10 cellular contexts compared by ENCODE assay signal in the genomic region with DNA sequence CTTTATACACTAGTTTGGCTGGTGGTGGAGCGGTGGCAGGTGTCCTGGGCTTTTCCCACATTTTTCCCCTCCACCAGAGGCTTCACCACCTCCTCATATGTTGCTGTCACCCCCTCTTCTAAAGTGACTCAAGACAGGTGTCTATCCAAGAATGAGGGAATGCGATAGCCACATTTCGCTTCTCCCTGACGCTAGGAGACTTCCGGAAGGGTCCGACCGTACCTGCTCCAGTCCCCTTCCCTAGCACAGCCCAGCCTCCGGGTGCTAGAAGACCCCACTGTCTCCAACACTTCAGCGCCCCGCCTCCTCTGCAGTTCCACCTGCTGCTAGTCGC. TPM values are rescaled to one million over a fixed set of nuclear protein-coding genes. Genes with fewer than 3 reads are reported as not detected.
DNase-seq lines count a peak whose midpoint lies in the region; ATAC-seq, FAIRE-seq and TF ChIP-seq lines count a peak whose summit lies in the region.
"Had no signal": no experiment of that assay in that cellular context is flagged by ENCODE, and none has a peak within 500 bp of the region (broad histone marks: within the 10 kb centered on the region; RNA-seq: fewer than 3 reads in every experiment).

No MANE protein-coding gene starts in this region.

- no peak for DNase-seq in T-helper 1 cell
- DNase-seq in activated naive CD8-positive, alpha-beta T cell treated with anti-CD3 and anti-CD28 coated beads, Interleukin-2, amount 10 ng/mL, durations not matched to agents 7 days and 5 days, result no peak
- DNase-seq in keratinocyte (ENCODE audit: low read depth, low spot score), result no peak
- DNase-seq in COLO668 (lab: John Stamatoyannopoulos, UW; ENCODE audit: unreplicated experiment), result no peak
- no peak for DNase-seq in putamen (ENCODE audit: low spot score)

- H3K27ac Mint-ChIP-seq in T-helper 1 cell treated with Interleukin-12 subunit alpha and Interleukin-12 subunit beta and Interleukin-4 antibody, amounts not matched to agents 30 μg/mL and 1 μg/mL, for 36 hours, result peak overlapping the region; percentile 94
- H3K27ac Mint-ChIP-seq in activated naive CD8-positive, alpha-beta T cell treated with anti-CD3 and anti-CD28 coated beads, Interleukin-2, amount 10 ng/mL, durations not matched to agents 7 days and 5 days, result peak overlapping the region; percentile 87

- FAIRE-seq in keratinocyte (lab: Jason Lieb, UNC), result no peak
- FAIRE-seq: A204.1 had no signal

- no peak for ATAC-seq in activated naive CD8-positive, alpha-beta T cell treated with anti-CD3 and anti-CD28 coated beads, Interleukin-2, amount 10 ng/mL, durations not matched to agents 7 days and 5 days (ENCODE audit: low read depth)
- no peak for ATAC-seq in HG02970 (IDR thresholded peaks at IDR 0.05; ENCODE audit: low FRiP score, unreplicated experiment)

- POLR2A ChIA-PET in activated naive CD8-positive, alpha-beta T cell treated with anti-CD3 and anti-CD28 coated beads, Interleukin-2, amount 10 ng/mL, durations not matched to agents 7 days and 5 days (lab: Charles Lee), result interaction anchor here (1.0 to 1.5 kb wide), 2 partner anchors 34 to 96 kb away, joined by 3 to 6 read pairs; partner anchors contain the start of gene FAM219B

- TF ChIP-seq CTCF in keratinocyte (optimal IDR thresholded peaks at IDR 0.05 in 1 of 3, IDR thresholded peaks at IDR 0.05 in 1 of 3, conservative IDR thresholded peaks at IDR 0.05 in 1 of 3; ENCODE audit: extremely low read depth in 1 of 3, insufficient read depth in 2 of 3, low read length in 3 of 3), result no peak

- peaks cover 44% of the 10 kb centered on the region for H3K79me2 ChIP-seq in keratinocyte (ENCODE audit: control insufficient read depth, insufficient read depth, low read length)

- H3K4me1 ChIP-seq in keratinocyte (ENCODE audit: control insufficient read depth, extremely low read depth, insufficient read depth, low read length) (peaks cover 38% of the 10 kb centered on the region), subcutaneous abdominal adipose tissue (ENCODE audit: control insufficient read depth in 5 of 5, insufficient read depth in 5 of 5, low read length in 5 of 5) (peaks cover 12 to 57% (median 51%) of the 10 kb centered on the region in 5 donors)

- H3K4me3 Mint-ChIP-seq in T-helper 1 cell treated with Interleukin-12 subunit alpha and Interleukin-12 subunit beta and Interleukin-4 antibody, amounts not matched to agents 30 μg/mL and 1 μg/mL, for 36 hours, result peak overlapping the region; percentile 99
- H3K4me3 Mint-ChIP-seq in activated naive CD8-positive, alpha-beta T cell treated with anti-CD3 and anti-CD28 coated beads, Interleukin-2, amount 10 ng/mL, durations not matched to agents 7 days and 5 days, result peak overlapping the region; percentile 95

- peaks cover 4% of the 10 kb centered on the region for H3K9me1 ChIP-seq in keratinocyte (ENCODE audit: control insufficient read depth, extremely low read depth, insufficient read depth, low read length)

- H3K9ac ChIP-seq in keratinocyte (ENCODE audit: control insufficient read depth, extremely low read depth, insufficient read depth, low read length) (peak overlapping the region; percentile 94), subcutaneous abdominal adipose tissue (ENCODE audit: low read length in 5 of 5) (peak overlapping the region; percentile 59 to 95 (median 91))

- H3K36me3 Mint-ChIP-seq in T-helper 1 cell treated with Interleukin-12 subunit alpha and Interleukin-12 subunit beta and Interleukin-4 antibody, amounts not matched to agents 30 μg/mL and 1 μg/mL, for 36 hours (ENCODE audit: low read depth), result peaks cover 22% of the 10 kb centered on the region
- peaks cover 24% of the 10 kb centered on the region for H3K36me3 Mint-ChIP-seq in activated naive CD8-positive, alpha-beta T cell treated with anti-CD3 and anti-CD28 coated beads, Interleukin-2, amount 10 ng/mL, durations not matched to agents 7 days and 5 days

- dilution Hi-C loops in keratinocyte (cut with MboI; ENCODE audit: extremely low pct_ligation_motif_present, low sequenced_read_pairs), result no loop called here

- H4K20me1 ChIP-seq in keratinocyte (ENCODE audit: control insufficient read depth, extremely low read depth, insufficient read depth, low read length), result peaks cover 13% of the 10 kb centered on the region

- H3K4me3 ChIP-seq in keratinocyte (ENCODE audit: control insufficient read depth in 2 of 3, extremely low read depth in 1 of 3, insufficient read depth in 2 of 3, low read depth in 1 of 3, low read length in 3 of 3) (peak overlapping the region; percentile 62 to 80 (median 74)), subcutaneous abdominal adipose tissue (ENCODE audit: low read depth in 1 of 5, low read length in 5 of 5) (peak overlapping the region; percentile 90 to 95 (median 94))

- peaks cover 38% of the 10 kb centered on the region for H3K4me1 Mint-ChIP-seq in T-helper 1 cell treated with Interleukin-12 subunit alpha and Interleukin-12 subunit beta and Interleukin-4 antibody, amounts not matched to agents 30 μg/mL and 1 μg/mL, for 36 hours (ENCODE audit: low read depth)
- H3K4me1 Mint-ChIP-seq in activated naive CD8-positive, alpha-beta T cell treated with anti-CD3 and anti-CD28 coated beads, Interleukin-2, amount 10 ng/mL, durations not matched to agents 7 days and 5 days, result peaks cover 38% of the 10 kb centered on the region

- no peaks in the 10 kb centered on the region for H3K9me3 Mint-ChIP-seq in T-helper 1 cell treated with Interleukin-12 subunit alpha and Interleukin-12 subunit beta and Interleukin-4 antibody, amounts not matched to agents 30 μg/mL and 1 μg/mL, for 36 hours
- H3K9me3 Mint-ChIP-seq in activated naive CD8-positive, alpha-beta T cell treated with anti-CD3 and anti-CD28 coated beads, Interleukin-2, amount 10 ng/mL, durations not matched to agents 7 days and 5 days, result peaks cover 2% of the 10 kb centered on the region

- peak overlapping the region; percentile 91 for H3K27ac ChIP-seq in keratinocyte (ENCODE audit: control insufficient read depth, insufficient read depth, low read length)
- peak overlapping the region; percentile 85 for H3K27ac ChIP-seq in subcutaneous abdominal adipose tissue (ENCODE audit: low read depth, low read length)

- H3K27me3 ChIP-seq in keratinocyte (ENCODE audit: control insufficient read depth, extremely low read depth, insufficient read depth, low read length), result no peaks in the 10 kb centered on the region
- no peaks in the 10 kb centered on the region for H3K27me3 ChIP-seq in subcutaneous abdominal adipose tissue (ENCODE audit: control insufficient read depth in 5 of 5, insufficient read depth in 4 of 5, low read length in 5 of 5)

- peak overlapping the region; percentile 85 for H3K4me2 ChIP-seq in keratinocyte (ENCODE audit: control insufficient read depth, extremely low read depth, insufficient read depth, low read depth, low read length)

- H2AFZ ChIP-seq in keratinocyte (ENCODE audit: control insufficient read depth, low read length), result no peak overlapping the region

- H3K9me3 ChIP-seq in keratinocyte (ENCODE audit: control insufficient read depth, low read depth, low read length), result no peaks in the 10 kb centered on the region
- no peaks in the 10 kb centered on the region for H3K9me3 ChIP-seq in subcutaneous abdominal adipose tissue (ENCODE audit: control insufficient read depth in 5 of 5, low read length in 5 of 5)

- H3K27me3 Mint-ChIP-seq in T-helper 1 cell treated with Interleukin-12 subunit alpha and Interleukin-12 subunit beta and Interleukin-4 antibody, amounts not matched to agents 30 μg/mL and 1 μg/mL, for 36 hours (ENCODE audit: low read depth), result no peaks in the 10 kb centered on the region
- peaks cover 7% of the 10 kb centered on the region for H3K27me3 Mint-ChIP-seq in activated naive CD8-positive, alpha-beta T cell treated with anti-CD3 and anti-CD28 coated beads, Interleukin-2, amount 10 ng/mL, durations not matched to agents 7 days and 5 days

- H3K36me3 ChIP-seq in keratinocyte (ENCODE audit: control insufficient read depth in 2 of 2, extremely low read depth in 1 of 2, insufficient read depth in 2 of 2, low read length in 2 of 2), result peaks cover 0 to 3% of the 10 kb centered on the region in 2 experiments
- H3K36me3 ChIP-seq in subcutaneous abdominal adipose tissue (ENCODE audit: control insufficient read depth in 5 of 5, insufficient read depth in 5 of 5, low read length in 5 of 5), result no peaks in the 10 kb centered on the region

RNA-seq across cellular contexts. Expression of gene SCAMP2, which starts 0.5 kb away (rescaled TPM):
- 100 to 1,000 TPM; 100 to 103 TPM for total RNA-seq in activated naive CD8-positive, alpha-beta T cell treated with anti-CD3 and anti-CD28 coated beads, Interleukin-2, amount 10 ng/mL, durations not matched to agents 7 days and 5 days
- polyA plus RNA-seq in keratinocyte, result 72.8 to 114 TPM (median 83.5 TPM) in 3 replicates
- polyA plus RNA-seq in keratinocyte (2011; ENCODE audit: low read depth), result 14.4 TPM
- 78.6 and 111 TPM in 2 replicates for polyA plus RNA-seq in keratinocyte (2011; cell fraction: cytosol; rRNA removed)
- polyA plus RNA-seq in keratinocyte (2011; cell fraction: nucleus; rRNA removed), result 132 and 147 TPM in 2 replicates
- polyA plus RNA-seq in keratinocyte (2012; ENCODE audit: low replicate concordance), result 58.0 and 72.4 TPM in 2 replicates
- 147 to 181 TPM (median 180 TPM) in 3 replicates for polyA minus RNA-seq in keratinocyte
- 136 TPM for polyA minus RNA-seq in keratinocyte (2011; cell fraction: cytosol; rRNA and poly(A)+ RNA removed)
- polyA minus RNA-seq in keratinocyte (2011; cell fraction: nucleus; rRNA and poly(A)+ RNA removed), result 79.8 and 97.4 TPM in 2 replicates

RNA-seq across cellular contexts. Expression of gene MPI, which starts 17.2 kb away (rescaled TPM):
- total RNA-seq in activated naive CD8-positive, alpha-beta T cell treated with anti-CD3 and anti-CD28 coated beads, Interleukin-2, amount 10 ng/mL, durations not matched to agents 7 days and 5 days, result 10 to 100 TPM; 68.7 to 72.9 TPM
- 35.5 to 58.6 TPM (median 39.2 TPM) in 3 replicates for polyA plus RNA-seq in keratinocyte
- 4.1 TPM for polyA plus RNA-seq in keratinocyte (2011; ENCODE audit: low read depth)
- polyA plus RNA-seq in keratinocyte (2011; cell fraction: cytosol; rRNA removed), result 39.8 and 41.8 TPM in 2 replicates
- polyA plus RNA-seq in keratinocyte (2011; cell fraction: nucleus; rRNA removed), result 45.6 and 50.0 TPM in 2 replicates
- 13.8 and 34.6 TPM in 2 replicates for polyA plus RNA-seq in keratinocyte (2012; ENCODE audit: low replicate concordance)
- 48.7 to 52.8 TPM (median 52.3 TPM) in 3 replicates for polyA minus RNA-seq in keratinocyte
- polyA minus RNA-seq in keratinocyte (2011; cell fraction: cytosol; rRNA and poly(A)+ RNA removed), result 34.7 TPM
- polyA minus RNA-seq in keratinocyte (2011; cell fraction: nucleus; rRNA and poly(A)+ RNA removed), result 17.0 and 24.9 TPM in 2 replicates

RNA-seq across cellular contexts. Expression of gene ULK3, which starts 29.7 kb away (rescaled TPM):
- 10 to 100 TPM; 59.9 to 60.4 TPM for total RNA-seq in activated naive CD8-positive, alpha-beta T cell treated with anti-CD3 and anti-CD28 coated beads, Interleukin-2, amount 10 ng/mL, durations not matched to agents 7 days and 5 days
- polyA plus RNA-seq in keratinocyte, result 12.0 to 26.4 TPM (median 16.5 TPM) in 3 replicates
- 30.4 TPM for polyA plus RNA-seq in keratinocyte (2011; ENCODE audit: low read depth)
- polyA plus RNA-seq in keratinocyte (2011; cell fraction: cytosol; rRNA removed), result 12.2 and 14.8 TPM in 2 replicates
- polyA plus RNA-seq in keratinocyte (2011; cell fraction: nucleus; rRNA removed), result 84.1 and 86.4 TPM in 2 replicates
- polyA plus RNA-seq in keratinocyte (2012; ENCODE audit: low replicate concordance), result 17.7 and 48.6 TPM in 2 replicates
- 8.8 to 21.0 TPM (median 19.1 TPM) in 3 replicates for polyA minus RNA-seq in keratinocyte
- polyA minus RNA-seq in keratinocyte (2011; cell fraction: cytosol; rRNA and poly(A)+ RNA removed), result 10.6 TPM
- polyA minus RNA-seq in keratinocyte (2011; cell fraction: nucleus; rRNA and poly(A)+ RNA removed), result 10.8 and 11.5 TPM in 2 replicates

RNA-seq across cellular contexts. Expression of gene FAM219B, which starts 34.0 kb away (rescaled TPM):
- total RNA-seq in activated naive CD8-positive, alpha-beta T cell treated with anti-CD3 and anti-CD28 coated beads, Interleukin-2, amount 10 ng/mL, durations not matched to agents 7 days and 5 days, result 100 to 1,000 TPM in 1 of 2 experiments, 10 to 100 TPM in 1; 90.3 to 113 TPM
- polyA plus RNA-seq in keratinocyte, result 32.1 to 73.4 TPM (median 45.4 TPM) in 3 replicates
- polyA plus RNA-seq in keratinocyte (2011; ENCODE audit: low read depth), result 29.9 TPM
- polyA plus RNA-seq in keratinocyte (2011; cell fraction: cytosol; rRNA removed), result 33.0 and 44.9 TPM in 2 replicates
- polyA plus RNA-seq in keratinocyte (2011; cell fraction: nucleus; rRNA removed), result 239 and 288 TPM in 2 replicates
- polyA plus RNA-seq in keratinocyte (2012; ENCODE audit: low replicate concordance), result 23.7 and 53.6 TPM in 2 replicates
- 29.7 to 43.8 TPM (median 31.1 TPM) in 3 replicates for polyA minus RNA-seq in keratinocyte
- polyA minus RNA-seq in keratinocyte (2011; cell fraction: cytosol; rRNA and poly(A)+ RNA removed), result 25.7 TPM
- 27.1 and 28.5 TPM in 2 replicates for polyA minus RNA-seq in keratinocyte (2011; cell fraction: nucleus; rRNA and poly(A)+ RNA removed)

RNA-seq across cellular contexts. Expression of gene CPLX3, which starts 46.2 kb away (rescaled TPM):
- total RNA-seq in activated naive CD8-positive, alpha-beta T cell treated with anti-CD3 and anti-CD28 coated beads, Interleukin-2, amount 10 ng/mL, durations not matched to agents 7 days and 5 days, result under 1 TPM; 0.17 to 0.28 TPM
- 0.03 TPM in 1 of 3 replicates, not detected in the others for polyA plus RNA-seq in keratinocyte
- polyA plus RNA-seq in keratinocyte (2011; ENCODE audit: low read depth), result not detected
- polyA plus RNA-seq in keratinocyte (2011; cell fraction: cytosol; rRNA removed), result not detected in 2 replicates
- polyA plus RNA-seq in keratinocyte (2011; cell fraction: nucleus; rRNA removed), result 0.13 and 0.27 TPM in 2 replicates
- 0.18 TPM in 1 of 2 replicates, not detected in the other for polyA plus RNA-seq in keratinocyte (2012; ENCODE audit: low replicate concordance)
- not detected in 3 replicates for polyA minus RNA-seq in keratinocyte
- polyA minus RNA-seq in keratinocyte (2011; cell fraction: cytosol; rRNA and poly(A)+ RNA removed), result not detected
- polyA minus RNA-seq in keratinocyte (2011; cell fraction: nucleus; rRNA and poly(A)+ RNA removed), result not detected in 2 replicates
- total RNA-seq: subcutaneous adipose tissue had no signal
